ENCODE assay signal across 12 cellular contexts in the genomic region with DNA sequence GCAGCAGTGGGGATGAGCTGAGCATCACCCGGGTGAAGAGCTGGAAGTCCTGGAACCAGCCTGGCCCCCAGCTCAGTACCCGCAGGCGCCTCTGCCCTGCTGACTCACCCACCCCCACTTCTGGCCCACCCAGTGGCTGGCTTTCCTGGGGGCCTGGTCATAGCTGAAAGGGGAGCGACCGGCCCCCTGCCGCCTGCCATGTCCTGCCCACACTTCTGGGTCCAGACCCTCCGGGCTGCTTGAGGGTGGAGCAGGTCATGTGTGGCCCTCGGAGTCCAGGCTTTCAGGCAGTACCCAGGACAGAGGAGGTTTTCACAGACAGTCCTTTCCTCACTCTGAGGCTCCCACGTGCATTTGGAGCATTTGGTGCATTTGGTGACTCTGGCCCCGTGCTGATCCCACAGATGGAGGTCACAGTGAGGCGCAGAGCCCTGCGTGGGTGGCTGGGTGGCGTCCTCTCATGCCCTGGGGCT. TPM values are rescaled to one million over a fixed set of nuclear protein-coding genes. Genes with fewer than 3 reads are reported as not detected.
A peak's percentile ranks its signal among the peaks of the same experiment; 100 is the strongest.
DNase-seq lines count a peak whose midpoint lies in the region; ATAC-seq and TF ChIP-seq lines count a peak whose summit lies in the region.
"Had no signal": no experiment of that assay in that cellular context is flagged by ENCODE, and none has a peak within 500 bp of the region (broad histone marks: within the 10 kb centered on the region; RNA-seq: fewer than 3 reads in every experiment).

No MANE protein-coding gene starts in this region.

- intact Hi-C loops in sciatic nerve (cut with DNase I): no loop called here
- intact Hi-C loops in left cardiac atrium (cut with DNase I): no loop called here

- peak overlapping the region; percentile 66 for H3K27ac ChIP-seq in DND-41 (ENCODE audit: low read length)
- H3K27ac ChIP-seq: prostate gland had no signal

- no peaks in the 10 kb centered on the region for H3K9me2 ChIP-seq in Loucy (replicated peaks; ENCODE audit: low read depth, low read length)

- no peak for ATAC-seq in DND-41 (ENCODE audit: insufficient read depth, low read depth)
- no peak for ATAC-seq in activated naive CD8-positive, alpha-beta T cell treated with anti-CD3 and anti-CD28 coated beads, Interleukin-2, amount 10 ng/mL, durations not matched to agents 7 days and 5 days (ENCODE audit: low read depth)
- ATAC-seq in sciatic nerve: peak; percentile 23
- ATAC-seq in GM21423 (IDR thresholded peaks at IDR 0.05; ENCODE audit: unreplicated experiment): no peak
- no peak for ATAC-seq in left cardiac atrium

- H3K4me1 Mint-ChIP-seq in activated naive CD8-positive, alpha-beta T cell treated with anti-CD3 and anti-CD28 coated beads, Interleukin-2, amount 10 ng/mL, durations not matched to agents 7 days and 5 days: peaks cover 39% of the 10 kb centered on the region

- no peak overlapping the region for H3K4me3 Mint-ChIP-seq in activated naive CD8-positive, alpha-beta T cell treated with anti-CD3 and anti-CD28 coated beads, Interleukin-2, amount 10 ng/mL, durations not matched to agents 7 days and 5 days

- no peaks in the 10 kb centered on the region for H3K9me3 Mint-ChIP-seq in activated naive CD8-positive, alpha-beta T cell treated with anti-CD3 and anti-CD28 coated beads, Interleukin-2, amount 10 ng/mL, durations not matched to agents 7 days and 5 days

- H4K20me1 ChIP-seq in DND-41 (ENCODE audit: insufficient read depth, low read length) (no peaks in the 10 kb centered on the region), Loucy (ENCODE audit: insufficient read depth, low read length, poor library complexity, severe bottlenecking) (no peaks in the 10 kb centered on the region)

- H3K27me3 ChIP-seq in DND-41 (ENCODE audit: insufficient read depth, low read length, poor library complexity): no peaks in the 10 kb centered on the region
- H3K27me3 ChIP-seq in Loucy (ENCODE audit: insufficient read depth, low read length, poor library complexity, severe bottlenecking): no peaks in the 10 kb centered on the region

- H3K79me2 ChIP-seq in DND-41 (ENCODE audit: insufficient read depth, low read length): no peaks in the 10 kb centered on the region
- peaks cover 29% of the 10 kb centered on the region; the same call in 1 of the 2 replicates for H3K79me2 ChIP-seq in Loucy (ENCODE audit: insufficient read depth, low read length)

- H3K9ac ChIP-seq in DND-41 (ENCODE audit: low read depth, low read length) (0 out of 2 replicates have a peak overlapping the region, but pooled peaks have one; percentile 10), Loucy (ENCODE audit: low read depth, low read length, poor library complexity, severe bottlenecking) (peak overlapping the region; percentile 71)

- H3K4me1 ChIP-seq in DND-41 (ENCODE audit: insufficient read depth, low read length) (peaks cover 49% of the 10 kb centered on the region), Loucy (ENCODE audit: insufficient read depth, low read length, poor library complexity, severe bottlenecking) (peaks cover 49% of the 10 kb centered on the region)
- H3K4me1 ChIP-seq: prostate gland had no signal

- H3K9me3 ChIP-seq in DND-41 (ENCODE audit: insufficient read depth, low read length, severe bottlenecking): no peaks in the 10 kb centered on the region
- H3K9me3 ChIP-seq in Loucy (ENCODE audit: insufficient read depth, low read depth, low read length): no peaks in the 10 kb centered on the region
- H3K9me3 ChIP-seq: prostate gland had no signal

- no peaks in the 10 kb centered on the region for H3K36me3 ChIP-seq in DND-41 (ENCODE audit: insufficient read depth, low read length)
- no peaks in the 10 kb centered on the region for H3K36me3 ChIP-seq in Loucy (ENCODE audit: insufficient read depth, low read length)
- H3K36me3 ChIP-seq: prostate gland had no signal

- peak overlapping the region; percentile 75 for H3K27ac Mint-ChIP-seq in activated naive CD8-positive, alpha-beta T cell treated with anti-CD3 and anti-CD28 coated beads, Interleukin-2, amount 10 ng/mL, durations not matched to agents 7 days and 5 days

- H3K36me3 Mint-ChIP-seq in activated naive CD8-positive, alpha-beta T cell treated with anti-CD3 and anti-CD28 coated beads, Interleukin-2, amount 10 ng/mL, durations not matched to agents 7 days and 5 days: no peaks in the 10 kb centered on the region

- H3K4me3 ChIP-seq in DND-41 (ENCODE audit: low read depth in 1 of 2, low read length in 2 of 2) (no peak overlapping the region), Loucy (ENCODE audit: low read length, poor library complexity, severe bottlenecking) (peak overlapping the region; percentile 60)
- H3K4me3 ChIP-seq: prostate gland had no signal

- in situ Hi-C loops in KBM-7 (cut with MboI; ENCODE audit: low pct_unique_long_range_greater_than_20kb, low sequenced_read_pairs): no loop called here

- DNase-seq in DND-41 (no peak), sciatic nerve (ENCODE audit: low spot score) (no peak), KBM-7 (no peak), left cardiac atrium (no peak)
- DNase-seq in activated naive CD8-positive, alpha-beta T cell treated with anti-CD3 and anti-CD28 coated beads, Interleukin-2, amount 10 ng/mL, durations not matched to agents 7 days and 5 days: no peak
- DNase-seq in stimulated activated CD4-positive, alpha-beta T cell treated with anti-CD3 and anti-CD28 coated beads, Interleukin-2, amount 100 ng/mL, for 48 hours: no peak
- DNase-seq: C1 segment of cervical spinal cord, NCI-H1105, NCI-H226 had no signal

- no peak overlapping the region for H2AFZ ChIP-seq in DND-41 (ENCODE audit: low read depth, low read length)
- H2AFZ ChIP-seq in Loucy (ENCODE audit: low read length): no peak overlapping the region

- no peak overlapping the region for H3K4me2 ChIP-seq in DND-41 (ENCODE audit: insufficient read depth, low read length)
- peak overlapping the region; percentile 74 for H3K4me2 ChIP-seq in Loucy (ENCODE audit: low read depth, low read length, poor library complexity, severe bottlenecking)

- H3K27me3 Mint-ChIP-seq in activated naive CD8-positive, alpha-beta T cell treated with anti-CD3 and anti-CD28 coated beads, Interleukin-2, amount 10 ng/mL, durations not matched to agents 7 days and 5 days: no peaks in the 10 kb centered on the region

- POLR2A ChIA-PET in activated naive CD8-positive, alpha-beta T cell treated with anti-CD3 and anti-CD28 coated beads, Interleukin-2, amount 10 ng/mL, durations not matched to agents 7 days and 5 days (lab: Charles Lee): interaction anchor here (1.8 kb wide), 1 partner anchor 88 kb away, joined by 7 read pairs; no protein-coding TSS in a partner anchor

- TF ChIP-seq CTCF in DND-41 (IDR thresholded peaks at IDR 0.05; ENCODE audit: borderline replicate concordance, extremely low read depth, low read length, poor library complexity, severe bottlenecking): no peak
- no peak for TF ChIP-seq CTCF in Loucy (conservative IDR thresholded peaks at IDR 0.05; ENCODE audit: low read length)

- 0 out of 2 replicates have a peak, but pooled peaks cover 3% of the 10 kb centered on the region for H3F3A ChIP-seq in Loucy (ENCODE audit: low read depth)

RNA-seq across cellular contexts. Expression of gene PIEZO1, which starts 7.1 kb away (rescaled TPM):
- 100 to 1,000 TPM; 206 to 220 TPM for total RNA-seq in activated naive CD8-positive, alpha-beta T cell treated with anti-CD3 and anti-CD28 coated beads, Interleukin-2, amount 10 ng/mL, durations not matched to agents 7 days and 5 days
- total RNA-seq in sciatic nerve: 111 TPM
- total RNA-seq in left cardiac atrium: 10 to 100 TPM; 50.6 to 63.6 TPM

RNA-seq across cellular contexts. Expression of gene CDT1, which starts 11.5 kb away (rescaled TPM):
- 100 to 1,000 TPM; 135 to 140 TPM for total RNA-seq in activated naive CD8-positive, alpha-beta T cell treated with anti-CD3 and anti-CD28 coated beads, Interleukin-2, amount 10 ng/mL, durations not matched to agents 7 days and 5 days
- total RNA-seq in sciatic nerve: 0.76 TPM
- total RNA-seq in left cardiac atrium: 1 to 10 TPM; 1.0 to 2.3 TPM

RNA-seq across cellular contexts. Expression of gene APRT, which starts 19.6 kb away (rescaled TPM):
- total RNA-seq in activated naive CD8-positive, alpha-beta T cell treated with anti-CD3 and anti-CD28 coated beads, Interleukin-2, amount 10 ng/mL, durations not matched to agents 7 days and 5 days: 100 to 1,000 TPM; 124 to 139 TPM
- total RNA-seq in sciatic nerve (46.0 TPM), left cardiac atrium (10 to 100 TPM; 63.8 to 64.2 TPM)

Comparison
In these comparisons a context has a peak if more than half of its experiments do, and no peak if none do; other contexts are left out.
1. RNA of gene CDT1, which starts 11.5 kb away (total RNA-seq): 135 to 140 TPM in activated naive CD8-positive, alpha-beta T cell treated with anti-CD3 and anti-CD28 coated beads, Interleukin-2, amount 10 ng/mL, durations not matched to agents 7 days and 5 days; 1.0 to 2.3 TPM in left cardiac atrium and 0.76 TPM in sciatic nerve (single experiment); every median in the first group is over 10 times any median in the second.